ENCODE assay signal across 8 cellular contexts in the genomic region with DNA sequence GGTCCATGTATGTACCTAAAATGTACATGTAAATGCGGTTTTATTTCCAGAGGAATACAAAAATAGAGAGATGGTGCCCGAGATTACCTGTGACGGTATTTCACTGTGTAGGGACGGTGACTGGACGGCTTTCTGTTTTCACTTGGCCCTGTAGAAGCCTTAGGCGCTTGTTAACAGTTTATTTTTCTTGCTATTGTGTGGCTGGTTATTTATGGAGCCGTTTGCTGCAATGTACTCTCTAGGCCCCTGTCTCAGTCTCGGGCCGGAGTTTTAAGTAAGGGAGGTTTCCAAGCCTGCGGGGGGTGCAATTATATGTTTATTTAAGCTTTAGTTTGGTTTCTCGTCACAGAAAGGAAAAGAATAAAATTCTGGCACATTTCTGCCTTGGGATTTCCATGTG.
DNase-seq lines count a peak whose midpoint lies in the region; ATAC-seq, FAIRE-seq and TF ChIP-seq lines count a peak whose summit lies in the region.

No MANE protein-coding gene starts in this region.

- H3K36me3 ChIP-seq in parathyroid adenoma (ENCODE audit: control insufficient read depth, insufficient read depth, low read length): no peaks in the 10 kb centered on the region

- H3K9ac ChIP-seq in parathyroid adenoma: no peak overlapping the region

- H2AFZ ChIP-seq in parathyroid adenoma: peak overlapping the region; percentile 78

- H3K27ac ChIP-seq in parathyroid adenoma: peak overlapping the region; percentile 88

- no peak for TF ChIP-seq CTCF in parathyroid adenoma (IDR thresholded peaks at IDR 0.05)

- H3K4me3 ChIP-seq in parathyroid adenoma (ENCODE audit: low read depth, low read length): peak overlapping the region; percentile 96

- H3K27me3 ChIP-seq in parathyroid adenoma (ENCODE audit: control insufficient read depth, insufficient read depth, low read length): no peaks in the 10 kb centered on the region

- peak overlapping the region; percentile 80 for H3K4me2 ChIP-seq in parathyroid adenoma (ENCODE audit: low read length)

- DNase-seq in AG20443 (ENCODE audit: low spot score) (peak; percentile 20), fibroblast of the conjunctiva (ENCODE audit: low read depth) (peak; percentile 3), GM19239 (ENCODE audit: insufficient read length, low spot score) (no peak)
- no peak for DNase-seq in stimulated activated CD4-positive, alpha-beta T cell treated with anti-CD3 and anti-CD28 coated beads, Interleukin-4, amount 100 ng/mL, for 24 hours

- no peaks in the 10 kb centered on the region for H3K9me3 ChIP-seq in parathyroid adenoma (ENCODE audit: control insufficient read depth, low read length)

- peaks cover 4% of the 10 kb centered on the region for H3K79me2 ChIP-seq in parathyroid adenoma

- ATAC-seq in GM18520 (IDR thresholded peaks at IDR 0.05; ENCODE audit: unreplicated experiment) (peak; percentile 3), HG02981 (IDR thresholded peaks at IDR 0.05; ENCODE audit: unreplicated experiment) (peak; percentile 9), SK-N-SH treated with all-trans-retinoic acid at 6 μM for 48 hours (peak; percentile 52)

- no peak for FAIRE-seq in GM19239 (lab: Jason Lieb, UNC)

- peaks cover 3% of the 10 kb centered on the region for H3K4me1 ChIP-seq in parathyroid adenoma

TF ChIP-seq in SK-N-SH treated with all-trans-retinoic acid at 6 μM for 48 hours, 23 proteins besides CTCF, POLR2A, EP300 and RAD21:
- TF ChIP-seq ZFP30 (CRISPR knock-in tag; IDR thresholded peaks at IDR 0.05) (no peak), PPARA (CRISPR knock-in tag; IDR thresholded peaks at IDR 0.05; ENCODE audit: borderline replicate concordance) (no peak), OSR1 (CRISPR knock-in tag; IDR thresholded peaks at IDR 0.05) (no peak), TOX (CRISPR knock-in tag; IDR thresholded peaks at IDR 0.05; ENCODE audit: borderline replicate concordance) (no peak)
- TF ChIP-seq, protein P1, sequence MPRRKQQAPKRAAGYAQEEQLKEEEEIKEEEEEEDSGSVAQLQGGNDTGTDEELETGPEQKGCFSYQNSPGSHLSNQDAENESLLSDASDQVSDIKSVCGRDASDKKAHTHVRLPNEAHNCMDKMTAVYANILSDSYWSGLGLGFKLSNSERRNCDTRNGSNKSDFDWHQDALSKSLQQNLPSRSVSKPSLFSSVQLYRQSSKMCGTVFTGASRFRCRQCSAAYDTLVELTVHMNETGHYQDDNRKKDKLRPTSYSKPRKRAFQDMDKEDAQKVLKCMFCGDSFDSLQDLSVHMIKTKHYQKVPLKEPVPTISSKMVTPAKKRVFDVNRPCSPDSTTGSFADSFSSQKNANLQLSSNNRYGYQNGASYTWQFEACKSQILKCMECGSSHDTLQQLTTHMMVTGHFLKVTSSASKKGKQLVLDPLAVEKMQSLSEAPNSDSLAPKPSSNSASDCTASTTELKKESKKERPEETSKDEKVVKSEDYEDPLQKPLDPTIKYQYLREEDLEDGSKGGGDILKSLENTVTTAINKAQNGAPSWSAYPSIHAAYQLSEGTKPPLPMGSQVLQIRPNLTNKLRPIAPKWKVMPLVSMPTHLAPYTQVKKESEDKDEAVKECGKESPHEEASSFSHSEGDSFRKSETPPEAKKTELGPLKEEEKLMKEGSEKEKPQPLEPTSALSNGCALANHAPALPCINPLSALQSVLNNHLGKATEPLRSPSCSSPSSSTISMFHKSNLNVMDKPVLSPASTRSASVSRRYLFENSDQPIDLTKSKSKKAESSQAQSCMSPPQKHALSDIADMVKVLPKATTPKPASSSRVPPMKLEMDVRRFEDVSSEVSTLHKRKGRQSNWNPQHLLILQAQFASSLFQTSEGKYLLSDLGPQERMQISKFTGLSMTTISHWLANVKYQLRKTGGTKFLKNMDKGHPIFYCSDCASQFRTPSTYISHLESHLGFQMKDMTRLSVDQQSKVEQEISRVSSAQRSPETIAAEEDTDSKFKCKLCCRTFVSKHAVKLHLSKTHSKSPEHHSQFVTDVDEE (CRISPR knock-in tag; IDR thresholded peaks at IDR 0.05): no peak
TF ChIP-seq in SK-N-SH treated with all-trans-retinoic acid at 6 μM for 48 hours: peak in this region for 0.

Comparison
In these comparisons a context has a peak if more than half of its experiments do, and no peak if none do; other contexts are left out.
1. DNase-seq: peak in AG20443 (single experiment) and fibroblast of the conjunctiva (single experiment); none in GM19239 (single experiment) and stimulated activated CD4-positive, alpha-beta T cell treated with anti-CD3 and anti-CD28 coated beads, Interleukin-4, amount 100 ng/mL, for 24 hours (single experiment).
2. Peak in every context shown above with its lines, with median percentiles within 50 percentile points of each other: ATAC-seq.